Comparison of ENCODE assay signal across 19 cellular contexts in genomic region chr5:69049151-69049550, GRCh38. TPM values are rescaled to one million over a fixed set of nuclear protein-coding genes. Genes with fewer than 3 reads are reported as not detected.
DNase-seq lines count a peak whose midpoint lies in the region; TF ChIP-seq lines count a peak whose summit lies in the region.
"Had no signal": no experiment of that assay in that cellular context is flagged by ENCODE, and none has a peak within 500 bp of the region (broad histone marks: within the 10 kb centered on the region; RNA-seq: fewer than 3 reads in every experiment).

No MANE protein-coding gene starts in this region.

- H3K4me1 ChIP-seq in HEK293 (ENCODE audit: control insufficient read depth, insufficient read depth, low read length) (no peaks in the 10 kb centered on the region), esophagus muscularis mucosa (peaks cover 0 to 4% (median 0%) of the 10 kb centered on the region in 4 donors)

- H3K9me3 ChIP-seq in HEK293 (ENCODE audit: control insufficient read depth, insufficient read depth, low read depth, low read length) (no peaks in the 10 kb centered on the region), SK-N-MC (ENCODE audit: low read depth, low read length) (no peaks in the 10 kb centered on the region), esophagus muscularis mucosa (no peaks in the 10 kb centered on the region)
- H3K9me3 ChIP-seq: BLaER1 treated with 17β-estradiol and CSF1 and Interleukin-3, amounts not matched to agents 10 nM and 100 nM had no signal

- intact Hi-C loops in esophagus muscularis mucosa (cut with DNase I): no loop called here

- POLR2A ChIA-PET in HEK293 (lab: Yijun Ruan, JAX): interaction anchor here (2.3 kb wide), 1 partner anchor 45 kb away, joined by 6 read pairs; the partner anchor contains the start of gene SLC30A5

- TF ChIP-seq CTCF in HEK293 (tag by site-specific recombination; IDR thresholded peaks at IDR 0.05) (no peak), esophagus muscularis mucosa (IDR thresholded peaks at IDR 0.05) (no peak)

- H3K4me3 ChIP-seq in HEK293 (ENCODE audit: low read depth, low read length) (no peak overlapping the region), SK-N-MC (no peak overlapping the region), esophagus muscularis mucosa (no peak overlapping the region)
- H3K4me3 ChIP-seq: BLaER1 treated with 17β-estradiol and CSF1 and Interleukin-3, amounts not matched to agents 10 nM and 100 nM had no signal

- CTCF ChIA-PET in HEK293 (lab: Yijun Ruan, JAX): interaction anchor here (0.7 to 4.4 kb wide), 7 partner anchors 15 to 762 kb away, joined by 3 to 39 read pairs (median 5); partner anchors contain the start of gene SLC30A5

- TF ChIP-seq POLR2A in esophagus muscularis mucosa (IDR thresholded peaks at IDR 0.05; ENCODE audit: low read depth): no peak

- H3K36me3 ChIP-seq in HEK293 (ENCODE audit: control insufficient read depth in 2 of 2, insufficient read depth in 1 of 2, low read length in 2 of 2) (no peaks in the 10 kb centered on the region), SK-N-MC (ENCODE audit: insufficient read depth, low read length) (no peaks in the 10 kb centered on the region), esophagus muscularis mucosa (no peaks in the 10 kb centered on the region)
- H3K36me3 ChIP-seq: BLaER1 treated with 17β-estradiol and CSF1 and Interleukin-3, amounts not matched to agents 10 nM and 100 nM had no signal

- H3K9ac ChIP-seq in SK-N-MC (ENCODE audit: insufficient read length): peak overlapping the region; percentile 24
- H3K9ac ChIP-seq: BLaER1 treated with 17β-estradiol and CSF1 and Interleukin-3, amounts not matched to agents 10 nM and 100 nM had no signal

- 69% methylated on average over 1 of the region's 1 CpG for WGBS in esophagus muscularis mucosa

- peaks cover 0 to 6% (median 0%) of the 10 kb centered on the region in 4 donors for H3K27me3 ChIP-seq in esophagus muscularis mucosa
- H3K27me3 ChIP-seq: BLaER1 treated with 17β-estradiol and CSF1 and Interleukin-3, amounts not matched to agents 10 nM and 100 nM had no signal

- DNase-seq in DMS53 (lab: John Stamatoyannopoulos, UW) (peak; percentile 81), SK-N-MC (ENCODE audit: low read depth, low spot score) (no peak), kidney tubule cell (ENCODE audit: low spot score) (peak; percentile 14), pons (ENCODE audit: low spot score) (no peak), esophagus muscularis mucosa (ENCODE audit: extremely low spot score) (no peak), GOT3 (lab: John Stamatoyannopoulos, UW) (no peak), NCI-H1694 treated with DMSO at 0.1 percent for 48 hours (lab: John Stamatoyannopoulos, UW) (no peak)
- DNase-seq: CD8-positive, alpha-beta memory T cell; DMS79 treated with DMSO at 0.1 percent for 48 hours; IMR-90; Karpas-422; MM.1S; NCI-H1092; NCI-H1436 treated with DMSO at 0.1 percent for 48 hours; NCI-H2081 treated with DMSO at 0.1 percent for 48 hours; NCI-H2227 treated with DMSO at 0.1 percent for 48 hours; NCI-H524 treated with DMSO at 0.1 percent for 48 hours had no signal

- TF ChIP-seq EP300 in esophagus muscularis mucosa (IDR thresholded peaks at IDR 0.05): no peak

- H3K27ac ChIP-seq in HEK293 (ENCODE audit: extremely low read depth, low read depth, low read length): no peak overlapping the region
- no peak overlapping the region for H3K27ac ChIP-seq in SK-N-MC
- H3K27ac ChIP-seq in esophagus muscularis mucosa (replicated peaks in 1 of 4): no peak overlapping the region
- H3K27ac ChIP-seq: BLaER1 treated with 17β-estradiol and CSF1 and Interleukin-3, amounts not matched to agents 10 nM and 100 nM had no signal

TF ChIP-seq in HEK293, 187 proteins besides CTCF, POLR2A, EP300 and RAD21:
- TF ChIP-seq SP7 (tag by site-specific recombination; IDR thresholded peaks at IDR 0.05): peak; percentile 28; the same call in 1 of the 2 replicates
- peak; percentile 1; the same call in 1 of the 2 replicates for TF ChIP-seq SCRT2 (tag by site-specific recombination; IDR thresholded peaks at IDR 0.05)
- TF ChIP-seq HOXD13 (CRISPR knock-in tag; IDR thresholded peaks at IDR 0.05; ENCODE audit: borderline replicate concordance): no peak

RNA-seq across cellular contexts. Expression of gene SLC30A5, which starts 44.7 kb away (rescaled TPM):
- 10 to 100 TPM; 29.2 to 35.1 (median 32.5) TPM for total RNA-seq in esophagus muscularis mucosa

Comparison
In these comparisons a context has a peak if more than half of its experiments do, and no peak if none do; other contexts are left out.
1. DNase-seq: peak in DMS53 (single experiment) and kidney tubule cell (single experiment); none in SK-N-MC (single experiment), pons (single experiment), esophagus muscularis mucosa (single experiment), GOT3 (single experiment) and NCI-H1694 treated with DMSO at 0.1 percent for 48 hours (single experiment).